ENCODE assay signal across 1 cellular context in genomic region chr5:79256563-79256962, GRCh38.
TF ChIP-seq lines count a peak whose summit lies in the region.

No MANE protein-coding gene starts in this region.

TF ChIP-seq in GM23338, 12 proteins besides CTCF, POLR2A, EP300 and RAD21 (continued from another document):
- TF ChIP-seq, protein P1, sequence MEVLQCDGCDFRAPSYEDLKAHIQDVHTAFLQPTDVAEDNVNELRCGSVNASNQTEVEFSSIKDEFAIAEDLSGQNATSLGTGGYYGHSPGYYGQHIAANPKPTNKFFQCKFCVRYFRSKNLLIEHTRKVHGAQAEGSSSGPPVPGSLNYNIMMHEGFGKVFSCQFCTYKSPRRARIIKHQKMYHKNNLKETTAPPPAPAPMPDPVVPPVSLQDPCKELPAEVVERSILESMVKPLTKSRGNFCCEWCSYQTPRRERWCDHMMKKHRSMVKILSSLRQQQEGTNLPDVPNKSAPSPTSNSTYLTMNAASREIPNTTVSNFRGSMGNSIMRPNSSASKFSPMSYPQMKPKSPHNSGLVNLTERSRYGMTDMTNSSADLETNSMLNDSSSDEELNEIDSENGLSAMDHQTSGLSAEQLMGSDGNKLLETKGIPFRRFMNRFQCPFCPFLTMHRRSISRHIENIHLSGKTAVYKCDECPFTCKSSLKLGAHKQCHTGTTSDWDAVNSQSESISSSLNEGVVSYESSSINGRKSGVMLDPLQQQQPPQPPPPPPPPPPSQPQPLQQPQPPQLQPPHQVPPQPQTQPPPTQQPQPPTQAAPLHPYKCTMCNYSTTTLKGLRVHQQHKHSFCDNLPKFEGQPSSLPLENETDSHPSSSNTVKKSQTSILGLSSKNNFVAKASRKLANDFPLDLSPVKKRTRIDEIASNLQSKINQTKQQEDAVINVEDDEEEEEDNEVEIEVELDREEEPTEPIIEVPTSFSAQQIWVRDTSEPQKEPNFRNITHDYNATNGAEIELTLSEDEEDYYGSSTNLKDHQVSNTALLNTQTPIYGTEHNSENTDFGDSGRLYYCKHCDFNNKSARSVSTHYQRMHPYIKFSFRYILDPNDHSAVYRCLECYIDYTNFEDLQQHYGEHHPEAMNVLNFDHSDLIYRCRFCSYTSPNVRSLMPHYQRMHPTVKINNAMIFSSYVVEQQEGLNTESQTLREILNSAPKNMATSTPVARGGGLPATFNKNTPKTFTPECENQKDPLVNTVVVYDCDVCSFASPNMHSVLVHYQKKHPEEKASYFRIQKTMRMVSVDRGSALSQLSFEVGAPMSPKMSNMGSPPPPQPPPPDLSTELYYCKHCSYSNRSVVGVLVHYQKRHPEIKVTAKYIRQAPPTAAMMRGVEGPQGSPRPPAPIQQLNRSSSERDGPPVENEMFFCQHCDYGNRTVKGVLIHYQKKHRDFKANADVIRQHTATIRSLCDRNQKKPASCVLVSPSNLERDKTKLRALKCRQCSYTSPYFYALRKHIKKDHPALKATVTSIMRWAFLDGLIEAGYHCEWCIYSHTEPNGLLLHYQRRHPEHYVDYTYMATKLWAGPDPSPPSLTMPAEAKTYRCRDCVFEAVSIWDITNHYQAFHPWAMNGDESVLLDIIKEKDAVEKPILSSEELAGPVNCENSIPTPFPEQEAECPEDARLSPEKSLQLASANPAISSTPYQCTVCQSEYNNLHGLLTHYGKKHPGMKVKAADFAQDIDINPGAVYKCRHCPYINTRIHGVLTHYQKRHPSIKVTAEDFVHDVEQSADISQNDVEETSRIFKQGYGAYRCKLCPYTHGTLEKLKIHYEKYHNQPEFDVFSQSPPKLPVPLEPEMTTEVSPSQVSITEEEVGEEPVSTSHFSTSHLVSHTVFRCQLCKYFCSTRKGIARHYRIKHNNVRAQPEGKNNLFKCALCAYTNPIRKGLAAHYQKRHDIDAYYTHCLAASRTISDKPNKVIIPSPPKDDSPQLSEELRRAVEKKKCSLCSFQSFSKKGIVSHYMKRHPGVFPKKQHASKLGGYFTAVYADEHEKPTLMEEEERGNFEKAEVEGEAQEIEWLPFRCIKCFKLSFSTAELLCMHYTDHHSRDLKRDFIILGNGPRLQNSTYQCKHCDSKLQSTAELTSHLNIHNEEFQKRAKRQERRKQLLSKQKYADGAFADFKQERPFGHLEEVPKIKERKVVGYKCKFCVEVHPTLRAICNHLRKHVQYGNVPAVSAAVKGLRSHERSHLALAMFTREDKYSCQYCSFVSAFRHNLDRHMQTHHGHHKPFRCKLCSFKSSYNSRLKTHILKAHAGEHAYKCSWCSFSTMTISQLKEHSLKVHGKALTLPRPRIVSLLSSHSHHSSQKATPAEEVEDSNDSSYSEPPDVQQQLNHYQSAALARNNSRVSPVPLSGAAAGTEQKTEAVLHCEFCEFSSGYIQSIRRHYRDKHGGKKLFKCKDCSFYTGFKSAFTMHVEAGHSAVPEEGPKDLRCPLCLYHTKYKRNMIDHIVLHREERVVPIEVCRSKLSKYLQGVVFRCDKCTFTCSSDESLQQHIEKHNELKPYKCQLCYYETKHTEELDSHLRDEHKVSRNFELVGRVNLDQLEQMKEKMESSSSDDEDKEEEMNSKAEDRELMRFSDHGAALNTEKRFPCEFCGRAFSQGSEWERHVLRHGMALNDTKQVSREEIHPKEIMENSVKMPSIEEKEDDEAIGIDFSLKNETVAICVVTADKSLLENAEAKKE (CRISPR knock-in tag; IDR thresholded peaks at IDR 0.05), result no peak
- TF ChIP-seq ETS1 (IDR thresholded peaks at IDR 0.05), result no peak
- TF ChIP-seq NANOG (IDR thresholded peaks at IDR 0.05; ENCODE audit: borderline replicate concordance), result no peak
- TF ChIP-seq CREB1 (CRISPR knock-in tag; IDR thresholded peaks at IDR 0.05; ENCODE audit: low read depth), result no peak
- no peak for TF ChIP-seq JUNB (IDR thresholded peaks at IDR 0.05; ENCODE audit: unreplicated experiment)
- TF ChIP-seq EZH2phosphoT487 (IDR thresholded peaks at IDR 0.05; ENCODE audit: unreplicated experiment), result no peak
- no peak for TF ChIP-seq ZNF331 (CRISPR knock-in tag; IDR thresholded peaks at IDR 0.05; ENCODE audit: low read depth)
- no peak for TF ChIP-seq POLR2AphosphoS5 (IDR thresholded peaks at IDR 0.05; ENCODE audit: low read depth)
